In the genomic region with DNA sequence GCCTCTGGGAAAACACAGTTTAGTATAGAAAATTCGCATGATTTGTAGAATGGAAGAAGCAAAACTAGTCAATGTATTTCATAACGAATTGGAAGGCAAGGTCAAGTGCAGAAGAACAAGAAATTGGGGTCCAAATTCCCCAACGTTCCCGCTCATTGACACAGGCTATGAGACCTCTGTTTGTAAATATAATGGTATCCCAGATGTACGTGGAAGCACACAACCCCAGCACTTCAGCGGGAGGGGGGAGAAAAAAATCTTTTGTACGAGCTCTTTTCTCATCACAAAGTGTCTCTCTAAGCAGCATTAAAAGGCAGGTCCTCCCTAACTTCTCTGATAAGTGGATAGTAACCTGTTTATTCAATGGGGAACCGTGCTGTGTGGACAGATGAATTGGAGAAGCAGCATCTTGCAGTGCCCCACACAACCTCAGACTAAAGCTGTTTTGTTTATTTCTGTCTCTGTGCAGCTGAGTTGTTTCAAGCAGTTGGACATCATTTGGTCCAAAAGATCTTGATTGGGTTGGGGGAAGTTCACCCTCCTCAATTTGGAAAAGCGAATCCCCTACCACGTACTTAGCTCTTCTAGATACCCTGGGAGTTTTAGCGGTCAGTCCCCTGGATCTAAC, we compare ENCODE assay signal across 8 cellular contexts. TPM values are rescaled to one million over a fixed set of nuclear protein-coding genes. Genes with fewer than 3 reads are reported as not detected.
DNase-seq lines count a peak whose midpoint lies in the region; ATAC-seq, FAIRE-seq and TF ChIP-seq lines count a peak whose summit lies in the region.

No MANE protein-coding gene starts in this region.

- H3K36me3 ChIP-seq in BLaER1 (no peaks in the 10 kb centered on the region), MG63 (no peaks in the 10 kb centered on the region), bronchial epithelial cell (ENCODE audit: control insufficient read depth, insufficient read depth, low read length) (no peaks in the 10 kb centered on the region), muscle layer of duodenum (ENCODE audit: control insufficient read depth in 1 of 2, insufficient read depth in 2 of 2, low read length in 2 of 2) (no peaks in the 10 kb centered on the region)

- CTCF ChIA-PET in GM10248 (lab: Yijun Ruan, JAX) = interaction anchor here (0.6 to 10.6 kb wide), 14 partner anchors 13 to 341 kb away, joined by 3 to 129 read pairs (median 4); no protein-coding TSS in a partner anchor

- FAIRE-seq in bronchial epithelial cell (lab: Jason Lieb, UNC) = no peak

- H3K27ac ChIP-seq in BLaER1 (peak overlapping the region; percentile 94), muscle layer of duodenum (ENCODE audit: low read length) (peak overlapping the region; percentile 86)

- peak overlapping the region; percentile 89 for H3K9ac ChIP-seq in BLaER1

- no peak for ATAC-seq in omental fat pad (ENCODE audit: low FRiP score)

- TF ChIP-seq CTCF in bronchial epithelial cell (IDR thresholded peaks at IDR 0.05; ENCODE audit: insufficient read depth, low read length, severe bottlenecking) (no peak), GM10248 (IDR thresholded peaks at IDR 0.05; ENCODE audit: control extremely low read depth, extremely low read depth, low read depth, missing control alignments) (no peak), omental fat pad (IDR thresholded peaks at IDR 0.05) (no peak)

- H3K9me3 ChIP-seq in BLaER1 (no peaks in the 10 kb centered on the region), MG63 (no peaks in the 10 kb centered on the region), muscle layer of duodenum (ENCODE audit: control insufficient read depth in 1 of 2, low read length in 2 of 2) (no peaks in the 10 kb centered on the region)

- H3K4me1 ChIP-seq in BLaER1 (peaks cover 81% of the 10 kb centered on the region), muscle layer of duodenum (ENCODE audit: control insufficient read depth in 1 of 2, insufficient read depth in 2 of 2, low read length in 2 of 2) (peaks cover 16 to 29% of the 10 kb centered on the region in 2 donors)

- peaks cover 23% of the 10 kb centered on the region for H4K20me1 ChIP-seq in BLaER1

- H3K27me3 ChIP-seq in BLaER1 (no peaks in the 10 kb centered on the region), MG63 (peaks cover 8% of the 10 kb centered on the region), bronchial epithelial cell (ENCODE audit: control insufficient read depth, insufficient read depth, low read length) (no peaks in the 10 kb centered on the region), muscle layer of duodenum (ENCODE audit: low read depth, low read length) (no peaks in the 10 kb centered on the region)

- POLR2A ChIA-PET in GM10248 (lab: Yijun Ruan, JAX) = interaction anchor here (0.8 kb wide), 1 partner anchor 9 kb away, joined by 3 read pairs; no protein-coding TSS in a partner anchor

- H3K4me3 ChIP-seq in BLaER1 (peak overlapping the region; percentile 88), MG63 (peak overlapping the region; percentile 46; the same call in 1 of the 2 replicates), bronchial epithelial cell (ENCODE audit: low read depth, low read length) (peak overlapping the region; percentile 59), muscle layer of duodenum (ENCODE audit: low read depth in 1 of 2, low read length in 2 of 2) (peak overlapping the region; percentile 71 to 73)

- peak overlapping the region; percentile 86 for H3K4me2 ChIP-seq in BLaER1

- no peak for DNase-seq in MG63
- no peak for DNase-seq in bronchial epithelial cell (ENCODE audit: low read depth)
- no peak for DNase-seq in GM10248 (ENCODE audit: extremely low spot score)
- DNase-seq in KG1 (lab: John Stamatoyannopoulos, UW) = no peak
- no peak for DNase-seq in activated CD4-positive, CD25-positive, alpha-beta regulatory T cell treated with anti-CD3 and anti-CD28 coated beads, Interleukin-2, amount 50 U/mL, for 72 hours
- no peak for DNase-seq in omental fat pad (ENCODE audit: low spot score)

RNA-seq across cellular contexts. Expression of a gene that starts 1.1 kb away (rescaled TPM):
- total RNA-seq in MG63 (2014; rRNA removed; shearing (Covaris generic); ENCODE audit: low replicate concordance) = under 0.01 and 0.54 TPM in 2 replicates
- total RNA-seq in bronchial epithelial cell (6.6 and 7.9 TPM in 2 replicates), omental fat pad (10 to 100 TPM; 25.3 to 97.7 (median 36.1) TPM)
